8 cellular contexts compared by ENCODE assay signal in the genomic region with DNA sequence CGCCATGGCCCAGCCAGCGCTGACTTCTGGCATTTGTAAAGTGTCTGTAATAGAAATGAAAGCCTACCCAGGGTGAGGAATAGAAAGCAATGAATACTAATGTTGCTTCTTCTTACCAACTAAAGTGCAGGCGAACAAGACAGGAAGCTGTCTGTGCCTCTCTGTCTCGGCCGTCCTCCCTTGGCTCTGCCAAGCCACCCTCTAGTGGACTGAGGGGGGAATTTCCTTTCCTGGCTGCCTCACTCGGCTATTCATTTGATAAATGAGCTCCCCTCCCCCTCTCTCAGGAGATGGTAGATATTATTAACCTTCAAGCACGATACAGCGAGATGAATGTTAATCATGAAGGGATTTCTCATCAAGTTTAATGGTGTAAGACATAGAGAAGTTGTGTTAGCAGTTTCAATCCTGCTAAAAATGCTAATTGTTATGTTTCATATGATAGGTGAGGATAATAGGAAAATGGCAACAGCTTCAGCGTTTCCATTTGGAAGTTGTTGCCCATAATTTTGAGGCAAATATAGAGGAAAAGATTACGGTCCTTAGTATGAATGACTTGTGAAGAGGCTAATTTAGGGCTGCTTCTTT.
A peak's percentile ranks its signal among the peaks of the same experiment; 100 is the strongest.
DNase-seq lines count a peak whose midpoint lies in the region; ATAC-seq and TF ChIP-seq lines count a peak whose summit lies in the region.

No MANE protein-coding gene starts in this region.

- H3K36me3 Mint-ChIP-seq in activated T-cell treated with anti-CD3 and anti-CD28 coated beads, Interleukin-2, amount 50 U/mL, for 24 hours (ENCODE audit: low read depth), result no peaks in the 10 kb centered on the region
- H3K36me3 Mint-ChIP-seq in memory B cell, result no peaks in the 10 kb centered on the region

- TF ChIP-seq EP300 in upper lobe of left lung (IDR thresholded peaks at IDR 0.05), result no peak

- H3K4me1 ChIP-seq in SJCRH30 (no peaks in the 10 kb centered on the region), upper lobe of left lung (peaks cover 0 to 4% (median 0%) of the 10 kb centered on the region in 4 donors)

- no peak overlapping the region for H3K27ac ChIP-seq in SJCRH30
- H3K27ac ChIP-seq in upper lobe of left lung, result no peak overlapping the region

- no peaks in the 10 kb centered on the region for H3K9me3 Mint-ChIP-seq in activated T-cell treated with anti-CD3 and anti-CD28 coated beads, Interleukin-2, amount 50 U/mL, for 24 hours
- H3K9me3 Mint-ChIP-seq in memory B cell, result peaks cover 2% of the 10 kb centered on the region

- H3K4me3 ChIP-seq in SJCRH30, result no peak overlapping the region
- no peak overlapping the region for H3K4me3 ChIP-seq in upper lobe of left lung

- peaks cover 58% of the 10 kb centered on the region for H3K27me3 Mint-ChIP-seq in activated T-cell treated with anti-CD3 and anti-CD28 coated beads, Interleukin-2, amount 50 U/mL, for 24 hours
- H3K27me3 Mint-ChIP-seq in memory B cell, result peaks cover 12% of the 10 kb centered on the region

- ATAC-seq in memory B cell (ENCODE audit: low read depth) (peak; percentile 54), upper lobe of left lung (ENCODE audit: low FRiP score in 2 of 2) (peak; percentile 63 to 81)

- peak; percentile 16 to 51 (median 40) for TF ChIP-seq CTCF in upper lobe of left lung (IDR thresholded peaks at IDR 0.05)

- TF ChIP-seq POLR2A in upper lobe of left lung (IDR thresholded peaks at IDR 0.05), result no peak

- H3K9me3 ChIP-seq in SJCRH30 (replicated peaks), result no peaks in the 10 kb centered on the region
- no peaks in the 10 kb centered on the region for H3K9me3 ChIP-seq in upper lobe of left lung

- H3K4me3 Mint-ChIP-seq in activated T-cell treated with anti-CD3 and anti-CD28 coated beads, Interleukin-2, amount 50 U/mL, for 24 hours, result no peak overlapping the region
- no peak overlapping the region for H3K4me3 Mint-ChIP-seq in memory B cell

- H3K27ac Mint-ChIP-seq in activated T-cell treated with anti-CD3 and anti-CD28 coated beads, Interleukin-2, amount 50 U/mL, for 24 hours, result no peak overlapping the region
- H3K27ac Mint-ChIP-seq in memory B cell, result no peak overlapping the region

- H3K27me3 ChIP-seq in SJCRH30 (no peaks in the 10 kb centered on the region; the same call in 1 of the 2 replicates), upper lobe of left lung (no peaks in the 10 kb centered on the region)

- H3K36me3 ChIP-seq in SJCRH30 (no peaks in the 10 kb centered on the region), upper lobe of left lung (no peaks in the 10 kb centered on the region)

- DNase-seq in activated T-cell treated with anti-CD3 and anti-CD28 coated beads for 48 hours (ENCODE audit: low read depth), result peak; percentile 12
- no peak for DNase-seq in activated T-cell treated with anti-CD3 and anti-CD28 coated beads, Interleukin-2, amount 50 U/mL, for 24 hours
- peak; percentile 4 for DNase-seq in GOT3 (lab: John Stamatoyannopoulos, UW)
- peak; percentile 61 for DNase-seq in LoVo (ENCODE audit: low spot score)
- DNase-seq in SJCRH30, result peak; percentile 69 to 83
- DNase-seq in ecto neural progenitor cell (ENCODE audit: low spot score), result peak; percentile 69
- no peak for DNase-seq in memory B cell (ENCODE audit: low spot score in 2 of 2)
- DNase-seq in upper lobe of left lung, result peak in 1 of 2 donors; percentile 24

- H3K4me1 Mint-ChIP-seq in activated T-cell treated with anti-CD3 and anti-CD28 coated beads, Interleukin-2, amount 50 U/mL, for 24 hours (ENCODE audit: low read depth), result peaks cover 18% of the 10 kb centered on the region
- H3K4me1 Mint-ChIP-seq in memory B cell, result peaks cover 5% of the 10 kb centered on the region

- WGBS in upper lobe of left lung, 2 donors, result 27 to 39% methylated on average over 10 of the region's 10 CpGs

Comparison
In these comparisons a context has a peak if more than half of its experiments do, and no peak if none do; other contexts are left out.
1. DNase-seq: peak in activated T-cell treated with anti-CD3 and anti-CD28 coated beads for 48 hours (single experiment), GOT3 (single experiment), LoVo (single experiment), SJCRH30 (2 of 2) and ecto neural progenitor cell (single experiment); none in activated T-cell treated with anti-CD3 and anti-CD28 coated beads, Interleukin-2, amount 50 U/mL, for 24 hours (single experiment) and memory B cell (0 of 2).